In the genomic region with DNA sequence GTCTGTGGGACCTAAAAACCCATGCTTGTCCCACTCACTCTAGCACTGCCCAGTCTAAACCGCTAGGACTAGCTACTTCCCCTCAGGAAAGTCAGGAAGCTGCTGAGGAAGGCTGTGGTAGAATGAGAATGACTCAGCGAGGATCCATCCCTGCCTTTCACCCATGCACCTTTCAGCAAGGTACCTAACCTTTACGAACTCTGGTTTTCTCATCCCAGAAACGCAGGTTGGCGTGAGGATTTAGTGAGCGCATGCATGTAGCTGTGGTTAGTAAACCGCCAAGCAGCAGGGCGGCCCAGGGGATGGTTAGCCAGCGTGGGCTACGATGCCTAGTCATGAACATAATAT, we compare ENCODE assay signal across 9 cellular contexts. TPM values are rescaled to one million over a fixed set of nuclear protein-coding genes. Genes with fewer than 3 reads are reported as not detected.
A peak's percentile ranks its signal among the peaks of the same experiment; 100 is the strongest.
DNase-seq lines count a peak whose midpoint lies in the region; ATAC-seq, FAIRE-seq and TF ChIP-seq lines count a peak whose summit lies in the region.
"Had no signal": no experiment of that assay in that cellular context is flagged by ENCODE, and none has a peak within 500 bp of the region (broad histone marks: within the 10 kb centered on the region; RNA-seq: fewer than 3 reads in every experiment).

No MANE protein-coding gene starts in this region.

- H3K36me3 Mint-ChIP-seq in natural killer cell: no peaks in the 10 kb centered on the region

- H3K4me1 Mint-ChIP-seq in natural killer cell: peaks cover 27 to 29% of the 10 kb centered on the region in 2 donors

- H3K27ac ChIP-seq in epithelial cell of prostate: peak overlapping the region; percentile 90
- H3K27ac ChIP-seq in upper lobe of right lung: peak overlapping the region; percentile 83

- no peaks in the 10 kb centered on the region for H3K27me3 Mint-ChIP-seq in natural killer cell (ENCODE audit: low read depth in 2 of 2)

- TF ChIP-seq CTCF in natural killer cell (IDR thresholded peaks at IDR 0.05): no peak
- no peak for TF ChIP-seq CTCF in upper lobe of right lung (IDR thresholded peaks at IDR 0.05)

- no peaks in the 10 kb centered on the region for H3K27me3 ChIP-seq in upper lobe of right lung

- peak overlapping the region; percentile 95 to 97 for H3K27ac Mint-ChIP-seq in natural killer cell

- peak in 1 of 3 donors; percentile 3 for ATAC-seq in natural killer cell
- ATAC-seq in upper lobe of right lung: peak; percentile 34

- no peak for FAIRE-seq in HTR-8/SVneo (lab: Jason Lieb, UNC)
- FAIRE-seq: A204.1 had no signal

- H3K36me3 ChIP-seq in upper lobe of right lung: no peaks in the 10 kb centered on the region

- peak; percentile 43 for DNase-seq in DMS 273 (lab: John Stamatoyannopoulos, UW; ENCODE audit: unreplicated experiment)
- DNase-seq in DMS 273 treated with DMSO at 0.1 percent for 48 hours (lab: John Stamatoyannopoulos, UW): no peak
- DNase-seq in HTR-8/SVneo (ENCODE audit: insufficient read length, low spot score): peak; percentile 31
- DNase-seq in activated CD4-positive, alpha-beta T cell treated with anti-CD3 and anti-CD28 coated beads for 1 hour: peak; percentile 14
- DNase-seq in epithelial cell of prostate (ENCODE audit: low read depth, low spot score): no peak
- DNase-seq in natural killer cell: no peak
- DNase-seq in upper lobe of right lung: no peak
- no peak for DNase-seq in NCI-H2196 (lab: John Stamatoyannopoulos, UW; ENCODE audit: unreplicated experiment)

- H3K4me1 ChIP-seq in upper lobe of right lung: peaks cover 4% of the 10 kb centered on the region

- no peaks in the 10 kb centered on the region for H3K9me3 ChIP-seq in upper lobe of right lung

- peak overlapping the region; percentile 90 for H3K4me3 ChIP-seq in upper lobe of right lung

- H3K9me3 Mint-ChIP-seq in natural killer cell: no peaks in the 10 kb centered on the region

- intact Hi-C loops in natural killer cell (cut with micrococcal nuclease) (loop anchor here (1.0 to 5.0 kb wide), 5 partner anchors 29 to 129 kb away; a partner anchor contains a TSS), upper lobe of right lung (cut with DNase I) (no loop called here)

- peak overlapping the region; percentile 85 for H3K4me3 Mint-ChIP-seq in natural killer cell

RNA-seq across cellular contexts. Expression of a gene that starts 26.3 kb away (rescaled TPM):
- total RNA-seq in natural killer cell (10 to 100 TPM; 50.0 to 86.6 (median 75.9) TPM), upper lobe of right lung (27.9 TPM)

RNA-seq across cellular contexts. Expression of a gene that starts 29.8 kb away (rescaled TPM):
- total RNA-seq in natural killer cell (10 to 100 TPM; 15.4 to 27.0 (median 22.7) TPM), upper lobe of right lung (19.1 TPM)

RNA-seq across cellular contexts. Expression of a gene that starts 31.6 kb away (rescaled TPM):
- total RNA-seq in natural killer cell: not detected
- not detected for total RNA-seq in upper lobe of right lung

RNA-seq across cellular contexts. Expression of a gene that starts 52.3 kb away (rescaled TPM):
- total RNA-seq in natural killer cell: 1 to 10 TPM; 4.0 to 7.9 (median 6.1) TPM
- 10.1 TPM for total RNA-seq in upper lobe of right lung

RNA-seq across cellular contexts. Expression of a gene that starts 57.8 kb away (rescaled TPM):
- total RNA-seq in natural killer cell (1 to 10 TPM in 2 of 3 donors, under 1 TPM in 1; 0.78 to 1.4 (median 1.2) TPM), upper lobe of right lung (0.14 TPM)

Comparison
In these comparisons a context has a peak if more than half of its experiments do, and no peak if none do; other contexts are left out.
1. DNase-seq: peak in DMS 273 (single experiment), HTR-8/SVneo (single experiment) and activated CD4-positive, alpha-beta T cell treated with anti-CD3 and anti-CD28 coated beads for 1 hour (single experiment); none in DMS 273 treated with DMSO at 0.1 percent for 48 hours (single experiment), epithelial cell of prostate (single experiment), natural killer cell (single experiment), upper lobe of right lung (single experiment) and NCI-H2196 (single experiment).